12 cellular contexts compared by ENCODE assay signal in genomic region chr11:43555811-43556210, GRCh38.
DNase-seq lines count a peak whose midpoint lies in the region; ATAC-seq and TF ChIP-seq lines count a peak whose summit lies in the region.
"Had no signal": no experiment of that assay in that cellular context is flagged by ENCODE, and none has a peak within 500 bp of the region (broad histone marks: within the 10 kb centered on the region; RNA-seq: fewer than 3 reads in every experiment).

No MANE protein-coding gene starts in this region.

- no peak overlapping the region for H3K27ac ChIP-seq in GM23248
- H3K27ac ChIP-seq: skin epidermis had no signal

- peaks cover 9% of the 10 kb centered on the region for H3K27me3 Mint-ChIP-seq in glutamatergic neuron (ENCODE audit: unreplicated experiment)

- ATAC-seq in omental fat pad (ENCODE audit: low FRiP score), result peak; percentile 67
- ATAC-seq: HCT116 had no signal

- H3K9me3 Mint-ChIP-seq in glutamatergic neuron (ENCODE audit: unreplicated experiment), result no peaks in the 10 kb centered on the region

- H3K9me2 ChIP-seq in GM23248 (ENCODE audit: insufficient read depth), result no peaks in the 10 kb centered on the region

- H3K4me1 Mint-ChIP-seq in glutamatergic neuron (ENCODE audit: low read depth, unreplicated experiment), result peaks cover 39% of the 10 kb centered on the region
- H3K4me1 Mint-ChIP-seq: immature natural killer cell had no signal

- H4K20me1 ChIP-seq in GM23248 (ENCODE audit: insufficient read depth), result no peaks in the 10 kb centered on the region

- H3K79me2 ChIP-seq in GM23248 (ENCODE audit: insufficient read depth), result no peaks in the 10 kb centered on the region

- no peaks in the 10 kb centered on the region for H3K9me3 ChIP-seq in GM23248 (ENCODE audit: low read depth)

- no peak overlapping the region for H3K9ac ChIP-seq in GM23248

- H3K27ac Mint-ChIP-seq in glutamatergic neuron (ENCODE audit: unreplicated experiment), result peak overlapping the region; percentile 40
- H3K27ac Mint-ChIP-seq: immature natural killer cell had no signal

- in situ Hi-C loops in GM23248 (cut with MboI), result no loop called here

- TF ChIP-seq CTCF in glutamatergic neuron (IDR thresholded peaks at IDR 0.05; ENCODE audit: partially characterized antibody, unreplicated experiment), result no peak
- TF ChIP-seq CTCF in omental fat pad (IDR thresholded peaks at IDR 0.05), result no peak

- peak overlapping the region; percentile 39 for H3K4me3 Mint-ChIP-seq in glutamatergic neuron (ENCODE audit: unreplicated experiment)
- H3K4me3 Mint-ChIP-seq: immature natural killer cell had no signal

- peaks cover 47% of the 10 kb centered on the region for H3K27me3 ChIP-seq in GM23248 (replicated peaks; ENCODE audit: insufficient read depth)

- no peaks in the 10 kb centered on the region for H3F3A ChIP-seq in GM23248 (ENCODE audit: insufficient read depth)

- no peaks in the 10 kb centered on the region for H3K36me3 ChIP-seq in GM23248 (ENCODE audit: low read depth)

- no peak overlapping the region for H3K4me2 ChIP-seq in GM23248 (ENCODE audit: unreplicated experiment)

- DNase-seq in GM23248, result peak; percentile 74
- DNase-seq in RPMI8226, result peak; percentile 28
- no peak for DNase-seq in glutamatergic neuron
- DNase-seq in omental fat pad (ENCODE audit: low spot score), result no peak
- no peak for DNase-seq in SIG-M5 treated with dmso at 0.1 percent for 504 hours (lab: John Stamatoyannopoulos, UW; ENCODE audit: unreplicated experiment)
- DNase-seq in stimulated activated CD4-positive, alpha-beta T cell treated with anti-CD3 and anti-CD28 coated beads, Interleukin-4, amount 100 ng/mL, for 4 hours, result no peak
- no peak for DNase-seq in NCI-H128 (lab: John Stamatoyannopoulos, UW; ENCODE audit: unreplicated experiment)
- DNase-seq in NCI-H226, result no peak
- DNase-seq: DMS153, immature natural killer cell had no signal

- peaks cover 8% of the 10 kb centered on the region; the same call in 1 of the 2 replicates for H3K4me1 ChIP-seq in GM23248 (ENCODE audit: insufficient read depth)

- H2AFZ ChIP-seq in GM23248, result no peak overlapping the region

- no peaks in the 10 kb centered on the region for H3K36me3 Mint-ChIP-seq in glutamatergic neuron (ENCODE audit: unreplicated experiment)
- H3K36me3 Mint-ChIP-seq: immature natural killer cell had no signal

- no peak overlapping the region for H3K4me3 ChIP-seq in GM23248
- H3K4me3 ChIP-seq: skin epidermis had no signal

- 10 to 13% methylated on average over 5 of the region's 5 CpGs for WGBS in GM23248 (ENCODE audit: low coverage in 1 of 2, low lambda C conversion rate in 2 of 2, missing lambda C conversion rate in 2 of 2), 2 experiments

Comparison
In these comparisons a context has a peak if more than half of its experiments do, and no peak if none do; other contexts are left out.
1. DNase-seq: peak in GM23248 (single experiment) and RPMI8226 (single experiment); none in glutamatergic neuron (single experiment), omental fat pad (single experiment), SIG-M5 treated with dmso at 0.1 percent for 504 hours (single experiment), stimulated activated CD4-positive, alpha-beta T cell treated with anti-CD3 and anti-CD28 coated beads, Interleukin-4, amount 100 ng/mL, for 4 hours (0 of 2), NCI-H128 (single experiment) and NCI-H226 (single experiment).